Comparison of ENCODE assay signal across 1 cellular context in genomic region chr7:27739914-27740448, GRCh38.
TF ChIP-seq lines count a peak whose summit lies in the region.

Gene TAX1BP1 (plus strand): TSS chr7:27740162. CDS start chr7:27748525, 8,363 bp downstream.

TF ChIP-seq in HepG2, 621 proteins besides CTCF, POLR2A, EP300 and RAD21 (continued from another document and continues in another):
- TF ChIP-seq GLMP (CRISPR knock-in tag; IDR thresholded peaks at IDR 0.05; ENCODE audit: borderline replicate concordance) = no peak
- peak; percentile 48; the same call in 1 of the 2 replicates for TF ChIP-seq ZNF768 (CRISPR knock-in tag; IDR thresholded peaks at IDR 0.05)
- no peak for TF ChIP-seq MYPOP (CRISPR knock-in tag; IDR thresholded peaks at IDR 0.05)
- TF ChIP-seq USF2 (IDR thresholded peaks at IDR 0.05; ENCODE audit: low read depth, low read length) = no peak
- TF ChIP-seq USF2 (CRISPR knock-in tag; IDR thresholded peaks at IDR 0.05; ENCODE audit: borderline replicate concordance) = no peak
- 0 out of 2 replicates have a peak, but pooled peaks have one; percentile 79 for TF ChIP-seq ZNF256 (CRISPR knock-in tag; conservative IDR thresholded peaks at IDR 0.05)
- TF ChIP-seq BRF2 (CRISPR knock-in tag; IDR thresholded peaks at IDR 0.05) = no peak
- 0 out of 2 replicates have a peak, but pooled peaks have one; percentile 61 for TF ChIP-seq TGIF2 (CRISPR knock-in tag; IDR thresholded peaks at IDR 0.05)
- TF ChIP-seq NR2F6 (IDR thresholded peaks at IDR 0.05) = no peak
- peak; percentile 19; the same call in 1 of the 2 replicates for TF ChIP-seq NR2F6 (CRISPR knock-in tag; IDR thresholded peaks at IDR 0.05)
- 0 out of 2 replicates have a peak, but pooled peaks have one; percentile 19 for TF ChIP-seq ESRRA (CRISPR knock-in tag; IDR thresholded peaks at IDR 0.05; ENCODE audit: low read depth)
- peak; percentile 74; the same call in 1 of the 2 replicates for TF ChIP-seq KAT7 (CRISPR knock-in tag; IDR thresholded peaks at IDR 0.05; ENCODE audit: borderline replicate concordance)
- peak; percentile 91; the same call in 1 of the 2 replicates for TF ChIP-seq ZNF264 (CRISPR knock-in tag; IDR thresholded peaks at IDR 0.05)
- peak; percentile 53; the same call in 1 of the 2 replicates for TF ChIP-seq MLXIP (CRISPR knock-in tag; IDR thresholded peaks at IDR 0.05; ENCODE audit: borderline replicate concordance)
- TF ChIP-seq ZNF83 (CRISPR knock-in tag; IDR thresholded peaks at IDR 0.05; ENCODE audit: borderline replicate concordance) = no peak
- peak; percentile 46; the same call in 1 of the 2 replicates for TF ChIP-seq FOXA3 (CRISPR knock-in tag; IDR thresholded peaks at IDR 0.05)
- 0 out of 2 replicates have a peak, but pooled peaks have one; percentile 60 for TF ChIP-seq KLF15 (CRISPR knock-in tag; IDR thresholded peaks at IDR 0.05; ENCODE audit: borderline replicate concordance)
- TF ChIP-seq ZFP82 (CRISPR knock-in tag; IDR thresholded peaks at IDR 0.05; ENCODE audit: borderline replicate concordance) = no peak
- TF ChIP-seq ZNF788 (CRISPR knock-in tag; IDR thresholded peaks at IDR 0.05; ENCODE audit: borderline replicate concordance) = peak; percentile 79; the same call in 1 of the 2 replicates
- no peak for TF ChIP-seq PAWR (CRISPR knock-in tag; IDR thresholded peaks at IDR 0.05; ENCODE audit: borderline replicate concordance)
- TF ChIP-seq DBP (CRISPR knock-in tag; IDR thresholded peaks at IDR 0.05; ENCODE audit: not compliant biosample characterization) = peak; percentile 93
- peak; percentile 72 for TF ChIP-seq TAF1 (CRISPR knock-in tag; IDR thresholded peaks at IDR 0.05)
- no peak for TF ChIP-seq ZFP36 (IDR thresholded peaks at IDR 0.05; ENCODE audit: borderline replicate concordance, low read depth, low read length, partially characterized antibody)
- TF ChIP-seq SMYD3 (CRISPR knock-in tag; IDR thresholded peaks at IDR 0.05) = 0 out of 2 replicates have a peak, but pooled peaks have one; percentile 21
- peak; percentile 94; the same call in 1 of the 2 replicates for TF ChIP-seq ISX (CRISPR knock-in tag; conservative IDR thresholded peaks at IDR 0.05)
- no peak for TF ChIP-seq NBN (conservative IDR thresholded peaks at IDR 0.05)
- TF ChIP-seq PRDM15 (CRISPR knock-in tag; IDR thresholded peaks at IDR 0.05) = no peak
- TF ChIP-seq ZNF576 (CRISPR knock-in tag; IDR thresholded peaks at IDR 0.05) = no peak
- no peak for TF ChIP-seq JDP2 (CRISPR knock-in tag; IDR thresholded peaks at IDR 0.05; ENCODE audit: borderline replicate concordance)
- TF ChIP-seq ZNF350 (CRISPR knock-in tag; IDR thresholded peaks at IDR 0.05; ENCODE audit: borderline replicate concordance, low read depth) = peak; percentile 62; the same call in 1 of the 2 replicates
- no peak; the same call in 1 of the 2 replicates for TF ChIP-seq NFIC (IDR thresholded peaks at IDR 0.05; ENCODE audit: low read length)
- TF ChIP-seq POGK (CRISPR knock-in tag; conservative IDR thresholded peaks at IDR 0.05) = peak; percentile 70; the same call in 1 of the 2 replicates
- peak; percentile 51; the same call in 1 of the 2 replicates for TF ChIP-seq POGZ (CRISPR knock-in tag; IDR thresholded peaks at IDR 0.05)
- TF ChIP-seq THAP8 (CRISPR knock-in tag; IDR thresholded peaks at IDR 0.05; ENCODE audit: borderline replicate concordance) = no peak
- TF ChIP-seq TFDP2 (CRISPR knock-in tag; IDR thresholded peaks at IDR 0.05) = peak; percentile 37; the same call in 1 of the 2 replicates
- 0 out of 2 replicates have a peak, but pooled peaks have one; percentile 29 for TF ChIP-seq ZNF124 (CRISPR knock-in tag; IDR thresholded peaks at IDR 0.05)
- 0 out of 2 replicates have a peak, but pooled peaks have one; percentile 64 for TF ChIP-seq TP53 (CRISPR knock-in tag; conservative IDR thresholded peaks at IDR 0.05)
- TF ChIP-seq DRAP1 (CRISPR knock-in tag; IDR thresholded peaks at IDR 0.05) = peak; percentile 68
- TF ChIP-seq ZNF446 (CRISPR knock-in tag; IDR thresholded peaks at IDR 0.05) = peak; percentile 85
